In genomic region chr2:102064679-102065674, GRCh38 we compare ENCODE assay signal across 10 cellular contexts.
DNase-seq lines count a peak whose midpoint lies in the region; ATAC-seq and TF ChIP-seq lines count a peak whose summit lies in the region.
"Had no signal": no experiment of that assay in that cellular context is flagged by ENCODE, and none has a peak within 500 bp of the region (broad histone marks: within the 10 kb centered on the region; RNA-seq: fewer than 3 reads in every experiment).

No MANE protein-coding gene starts in this region.

- H3K4me1 ChIP-seq in mammary epithelial cell (ENCODE audit: insufficient read depth, low read length) (peaks cover 36% of the 10 kb centered on the region), lung (ENCODE audit: control insufficient read depth in 2 of 2, insufficient read depth in 2 of 2, low read length in 2 of 2) (peaks cover 19 to 34% of the 10 kb centered on the region in 2 donors), tibial artery (peaks cover 5 to 87% (median 66%) of the 10 kb centered on the region in 4 donors)

- H3K27ac ChIP-seq in mammary epithelial cell (ENCODE audit: insufficient read depth, low read depth, low read length) (peak overlapping the region; percentile 80), lung (ENCODE audit: low read depth in 1 of 2, low read length in 1 of 2) (peak overlapping the region; percentile 83 to 97), tibial artery (peak overlapping the region; percentile 88 to 95)
- H3K27ac ChIP-seq: 22Rv1 had no signal

- peak overlapping the region; percentile 75 for H2AFZ ChIP-seq in mammary epithelial cell (ENCODE audit: low read depth, low read length)

- WGBS in mammary epithelial cell (ENCODE audit: low coverage, missing lambda C conversion rate) = 94% methylated on average over 14 of the region's 17 CpGs
- WGBS in lung, 2 donors = 79% methylated on average over 17 of the region's 17 CpGs

- peaks cover 12% of the 10 kb centered on the region for H3K9me3 ChIP-seq in mammary epithelial cell (replicated peaks; ENCODE audit: insufficient read depth, low read length)
- no peaks in the 10 kb centered on the region for H3K9me3 ChIP-seq in lung (ENCODE audit: control insufficient read depth in 2 of 2, insufficient read depth in 1 of 2, low read length in 1 of 2)
- H3K9me3 ChIP-seq in tibial artery = no peaks in the 10 kb centered on the region

- H3K4me2 ChIP-seq in mammary epithelial cell (ENCODE audit: insufficient read depth, low read depth, low read length) = peak overlapping the region; percentile 66

- H3K9ac ChIP-seq in mammary epithelial cell (ENCODE audit: insufficient read depth, low read length) = peak overlapping the region; percentile 4

- no peaks in the 10 kb centered on the region for H3K36me3 ChIP-seq in mammary epithelial cell (ENCODE audit: insufficient read depth, low read length)
- no peaks in the 10 kb centered on the region for H3K36me3 ChIP-seq in lung (ENCODE audit: control insufficient read depth in 2 of 2, insufficient read depth in 2 of 2, low read length in 2 of 2)
- H3K36me3 ChIP-seq in tibial artery = no peaks in the 10 kb centered on the region

- H3K4me3 ChIP-seq in mammary epithelial cell (replicated peaks in 1 of 3; ENCODE audit: insufficient read depth in 1 of 3, low read depth in 2 of 3, low read length in 3 of 3) = no peak overlapping the region
- H3K4me3 ChIP-seq in lung = no peak overlapping the region
- H3K4me3 ChIP-seq in tibial artery = peak overlapping the region in 1 of 2 donors; percentile 20

- BruUV-seq in mammary epithelial cell (replicated peaks; lab: Mats Ljungman, UMichigan) = no TSS peak

- dilution Hi-C loops in mammary epithelial cell (cut with HindIII; ENCODE audit: low sequenced_read_pairs) = no loop called here

- no peaks in the 10 kb centered on the region for H3K27me3 ChIP-seq in mammary epithelial cell (ENCODE audit: insufficient read depth, low read length)
- no peaks in the 10 kb centered on the region for H3K27me3 ChIP-seq in lung (ENCODE audit: control insufficient read depth, insufficient read depth)
- H3K27me3 ChIP-seq in tibial artery = no peaks in the 10 kb centered on the region

- DNase-seq in DMS53 (lab: John Stamatoyannopoulos, UW) (peak; percentile 58), DMS53 treated with DMSO at 0.1 percent for 48 hours (lab: John Stamatoyannopoulos, UW; ENCODE audit: unreplicated experiment) (no peak), mammary epithelial cell (no peak), lung (ENCODE audit: low spot score) (no peak), tibial artery (no peak), NCI-H2107 treated with DMSO at 0.1 percent for 48 hours (lab: John Stamatoyannopoulos, UW; ENCODE audit: unreplicated experiment) (no peak), hippocampal formation (lab: John Stamatoyannopoulos, UW) (no peak)
- DNase-seq: activated naive CD8-positive, alpha-beta T cell treated with anti-CD3 and anti-CD28 coated beads, Interleukin-2, amount 10 ng/mL, durations not matched to agents 7 days and 5 days had no signal

- no peak for ATAC-seq in lung (ENCODE audit: insufficient read depth, low FRiP score)
- ATAC-seq in activated CD4-positive, CD25-positive, alpha-beta regulatory T cell treated with anti-CD3 and anti-CD28 coated beads, Interleukin-2, amount 50 U/mL, for 24 hours = no peak

- TF ChIP-seq CTCF in mammary epithelial cell (conservative IDR thresholded peaks at IDR 0.05 in 1 of 2, IDR thresholded peaks at IDR 0.05 in 1 of 2; ENCODE audit: extremely low read depth in 1 of 2, insufficient read depth in 1 of 2, low read depth in 1 of 2, low read length in 2 of 2) (no peak), lung (IDR thresholded peaks at IDR 0.05; ENCODE audit: control extremely low read depth, extremely low read depth) (no peak), tibial artery (IDR thresholded peaks at IDR 0.05) (no peak)

- CTCF ChIA-PET in mammary epithelial cell (lab: Charles Lee; ENCODE audit: low non-redundant PET) = interaction anchor here (0.9 kb wide), 1 partner anchor 101 kb away, joined by 3 read pairs; no protein-coding TSS in a partner anchor

- H4K20me1 ChIP-seq in mammary epithelial cell (ENCODE audit: insufficient read depth, low read length) = no peaks in the 10 kb centered on the region

- intact Hi-C loops in mammary epithelial cell (cut with micrococcal nuclease) = loop anchor here (2.0 kb wide), 1 partner anchor 38 kb away; no protein-coding TSS in a partner anchor
- intact Hi-C loops in tibial artery (cut with DNase I; ENCODE audit: low total_unique reads) = loop anchor here (10.0 kb wide), 1 partner anchor 80 kb away; the partner anchor contains the start of gene IL1R1

- no peaks in the 10 kb centered on the region for H3K79me2 ChIP-seq in mammary epithelial cell (ENCODE audit: insufficient read depth, low read length)

- in situ Hi-C loops in mammary epithelial cell (cut with MboI; ENCODE audit: low sequenced_read_pairs in 2 of 2) = no loop called here
